In genomic region chrX:2859197-2859797, GRCh38 we compare ENCODE assay signal across 21 cellular contexts. TPM values are rescaled to one million over a fixed set of nuclear protein-coding genes. Genes with fewer than 3 reads are reported as not detected.
DNase-seq lines count a peak whose midpoint lies in the region; ATAC-seq, FAIRE-seq and TF ChIP-seq lines count a peak whose summit lies in the region.
"Had no signal": no experiment of that assay in that cellular context is flagged by ENCODE, and none has a peak within 500 bp of the region (broad histone marks: within the 10 kb centered on the region; RNA-seq: fewer than 3 reads in every experiment).

No MANE protein-coding gene starts in this region.

- BruUV-seq in HepG2 (replicated peaks; lab: Mats Ljungman, UMichigan), result no TSS peak

- H3K36me3 ChIP-seq in HEK293 (ENCODE audit: control insufficient read depth in 2 of 2, insufficient read depth in 1 of 2, low read length in 2 of 2) (peaks cover 0 to 57% of the 10 kb centered on the region in 2 experiments; a peak in 1 of 3 replicates), kidney (ENCODE audit: control insufficient read depth in 1 of 2, insufficient read depth in 2 of 2, low read length in 2 of 2) (no peaks in the 10 kb centered on the region), HepG2 (replicated peaks in 1 of 2; ENCODE audit: control insufficient read depth in 1 of 2, insufficient read depth in 2 of 2, low read length in 2 of 2) (peaks cover 0 to 24% of the 10 kb centered on the region in 2 experiments; a peak in 3 of 5 replicates)

- no peaks in the 10 kb centered on the region for H3K27me3 ChIP-seq in HepG2 (ENCODE audit: control insufficient read depth in 1 of 2, insufficient read depth in 2 of 2, low read length in 2 of 2)

- POLR2A ChIA-PET in HEK293 (lab: Yijun Ruan, JAX), result no interaction called here
- POLR2A ChIA-PET in HepG2 (lab: Yijun Ruan, JAX), result no interaction called here

- TF ChIP-seq CTCF in HEK293 (tag by site-specific recombination; IDR thresholded peaks at IDR 0.05), result no peak
- TF ChIP-seq CTCF in kidney (IDR thresholded peaks at IDR 0.05; ENCODE audit: borderline replicate concordance, extremely low read depth, insufficient read depth), result no peak
- no peak for TF ChIP-seq CTCF in HepG2 (CRISPR knock-in tag; IDR thresholded peaks at IDR 0.05)

- TF ChIP-seq RAD21 in HepG2 (CRISPR knock-in tag; IDR thresholded peaks at IDR 0.05), result no peak

- DNase-seq in kidney, result no peak
- no peak for DNase-seq in activated naive CD4-positive, alpha-beta T cell treated with anti-CD3 and anti-CD28 coated beads, Interleukin-2, amount 50 U/mL, for 16 hours
- no peak for DNase-seq in epidermal melanocyte (ENCODE audit: insufficient read length, low spot score)
- no peak for DNase-seq in HepG2 (ENCODE audit: low spot score)
- DNase-seq: C1 segment of cervical spinal cord; Calu3; CD4-positive, alpha-beta memory T cell; COR-L47; DND-41; GDM1; GM23248; H7; HCEC 1CT had no signal

- no peak for TF ChIP-seq EP300 in HepG2 (IDR thresholded peaks at IDR 0.05; ENCODE audit: low read depth in 2 of 2, low read length in 2 of 2)
- no peak for TF ChIP-seq EP300 in HepG2 (CRISPR knock-in tag; IDR thresholded peaks at IDR 0.05; ENCODE audit: borderline replicate concordance)

- H3K9me3 ChIP-seq in HEK293 (ENCODE audit: control insufficient read depth, insufficient read depth, low read depth, low read length) (no peaks in the 10 kb centered on the region), kidney (ENCODE audit: control insufficient read depth in 1 of 2, low read length in 2 of 2) (no peaks in the 10 kb centered on the region), HepG2 (ENCODE audit: low read length) (no peaks in the 10 kb centered on the region)

- TF ChIP-seq POLR2A in HepG2 (IDR thresholded peaks at IDR 0.05; ENCODE audit: insufficient read depth in 1 of 2, low read depth in 2 of 2, low read length in 2 of 2), result no peak

- H4K20me1 ChIP-seq in HepG2 (ENCODE audit: insufficient read depth, low read length), result no peaks in the 10 kb centered on the region

- H3K27ac ChIP-seq in HEK293 (ENCODE audit: extremely low read depth, low read depth, low read length), result no peak overlapping the region
- no peak overlapping the region for H3K27ac ChIP-seq in kidney (ENCODE audit: low read depth in 2 of 2, low read length in 2 of 2)
- H3K27ac ChIP-seq in HepG2 (ENCODE audit: extremely low read length, insufficient read depth, low read length), result no peak overlapping the region
- H3K27ac ChIP-seq: 22Rv1, GM23248 had no signal

- H3K9ac ChIP-seq in kidney (ENCODE audit: low read length in 2 of 2), result no peak overlapping the region
- no peak overlapping the region for H3K9ac ChIP-seq in HepG2 (ENCODE audit: insufficient read depth, low read depth, low read length)
- H3K9ac ChIP-seq: GM23248 had no signal

- CTCF ChIA-PET in HEK293 (lab: Yijun Ruan, JAX) (no interaction called here), HepG2 (lab: Yijun Ruan, JAX; ENCODE audit: low intra/inter-chr PET ratio, low total read pairs) (no interaction called here)

- ATAC-seq in activated CD4-positive, CD25-positive, alpha-beta regulatory T cell treated with anti-CD3 and anti-CD28 coated beads, Interleukin-2, amount 50 U/mL, for 24 hours, result no peak
- ATAC-seq in HepG2, result no peak
- ATAC-seq: GM12878 had no signal

- H3K79me2 ChIP-seq in HepG2 (ENCODE audit: insufficient read depth, low read length), result no peaks in the 10 kb centered on the region

- no peak overlapping the region for H3K4me3 ChIP-seq in HEK293 (ENCODE audit: low read depth, low read length)
- H3K4me3 ChIP-seq in kidney (ENCODE audit: low read length in 2 of 2), result no peak overlapping the region
- no peak overlapping the region for H3K4me3 ChIP-seq in HepG2 (replicated peaks in 1 of 3; ENCODE audit: insufficient read depth in 1 of 3, low read depth in 2 of 3, low read length in 3 of 3)
- H3K4me3 ChIP-seq: GM12878, GM23248 had no signal

- 40% methylated on average over 1 of the region's 1 CpG for WGBS in HepG2 (ENCODE audit: low lambda C conversion rate)

- intact Hi-C loops in kidney (cut with DNase I), result no loop called here
- intact Hi-C loops in HepG2 (cut with micrococcal nuclease; ENCODE audit: unreplicated experiment), result no loop called here

- H2AFZ ChIP-seq in HepG2 (ENCODE audit: low read length), result no peak overlapping the region
- H2AFZ ChIP-seq: GM23248 had no signal

- peak; percentile 39 for FAIRE-seq in A204.1 (lab: Jason Lieb, UNC)
- FAIRE-seq in colon (lab: Jason Lieb, UNC), result peak; percentile 94
- FAIRE-seq in kidney (lab: Jason Lieb, UNC), result peak; percentile 91
- FAIRE-seq in HepG2 (lab: Jason Lieb, UNC), result no peak
- FAIRE-seq: GM12878, GM19239, H1 had no signal

- no peak overlapping the region for H3K4me2 ChIP-seq in HepG2 (ENCODE audit: low read depth, low read length)

- H3K4me1 ChIP-seq in HEK293 (ENCODE audit: control insufficient read depth, insufficient read depth, low read length), result no peaks in the 10 kb centered on the region
- no peaks in the 10 kb centered on the region for H3K4me1 ChIP-seq in kidney (ENCODE audit: control insufficient read depth in 1 of 2, insufficient read depth in 1 of 2, low read depth in 1 of 2, low read length in 2 of 2)
- peaks cover 19% of the 10 kb centered on the region for H3K4me1 ChIP-seq in HepG2 (ENCODE audit: insufficient read depth, low read length)

- in situ Hi-C loops in HepG2 (cut with HindIII; ENCODE audit: extremely low pct_ligation_motif_present, low pct_unique_long_range_greater_than_20kb), result no loop called here

TF ChIP-seq in HEK293, 187 proteins besides CTCF, POLR2A, EP300 and RAD21:
- 0 out of 2 replicates have a peak, but pooled peaks have one; percentile 20 for TF ChIP-seq ATF2 (tag by site-specific recombination; IDR thresholded peaks at IDR 0.05; ENCODE audit: low read depth)
- no peak for TF ChIP-seq ZNF433 (tag by site-specific recombination; IDR thresholded peaks at IDR 0.05; ENCODE audit: low read depth)

TF ChIP-seq in HepG2, 621 proteins besides CTCF, POLR2A, EP300 and RAD21:
- TF ChIP-seq ZSCAN25 (CRISPR knock-in tag; IDR thresholded peaks at IDR 0.05) (no peak), RXRB (CRISPR knock-in tag; IDR thresholded peaks at IDR 0.05; ENCODE audit: borderline replicate concordance) (no peak), ZSCAN30 (CRISPR knock-in tag; IDR thresholded peaks at IDR 0.05) (no peak), MBNL3 (CRISPR knock-in tag; conservative IDR thresholded peaks at IDR 0.05) (no peak), HNRNPK (IDR thresholded peaks at IDR 0.05; ENCODE audit: low read depth, low read length, poor library complexity, severe bottlenecking) (no peak), MEF2D (CRISPR knock-in tag; IDR thresholded peaks at IDR 0.05) (no peak), HDAC2 (CRISPR knock-in tag; IDR thresholded peaks at IDR 0.05) (no peak)
- TF ChIP-seq, protein P1, sequence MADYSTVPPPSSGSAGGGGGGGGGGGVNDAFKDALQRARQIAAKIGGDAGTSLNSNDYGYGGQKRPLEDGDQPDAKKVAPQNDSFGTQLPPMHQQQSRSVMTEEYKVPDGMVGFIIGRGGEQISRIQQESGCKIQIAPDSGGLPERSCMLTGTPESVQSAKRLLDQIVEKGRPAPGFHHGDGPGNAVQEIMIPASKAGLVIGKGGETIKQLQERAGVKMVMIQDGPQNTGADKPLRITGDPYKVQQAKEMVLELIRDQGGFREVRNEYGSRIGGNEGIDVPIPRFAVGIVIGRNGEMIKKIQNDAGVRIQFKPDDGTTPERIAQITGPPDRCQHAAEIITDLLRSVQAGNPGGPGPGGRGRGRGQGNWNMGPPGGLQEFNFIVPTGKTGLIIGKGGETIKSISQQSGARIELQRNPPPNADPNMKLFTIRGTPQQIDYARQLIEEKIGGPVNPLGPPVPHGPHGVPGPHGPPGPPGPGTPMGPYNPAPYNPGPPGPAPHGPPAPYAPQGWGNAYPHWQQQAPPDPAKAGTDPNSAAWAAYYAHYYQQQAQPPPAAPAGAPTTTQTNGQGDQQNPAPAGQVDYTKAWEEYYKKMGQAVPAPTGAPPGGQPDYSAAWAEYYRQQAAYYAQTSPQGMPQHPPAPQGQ (CRISPR knock-in tag; IDR thresholded peaks at IDR 0.05; ENCODE audit: borderline replicate concordance), result no peak

RNA-seq across cellular contexts. Expression of gene GYG2, which starts 30.6 kb away (rescaled TPM):
- total RNA-seq in kidney (2.2 TPM), HepG2 (2016; rRNA removed; fragmentation: Illumina TruSeq; extraction: Trizol) (24.3 and 31.7 TPM in 2 replicates)
- polyA plus RNA-seq in kidney (ENCODE audit: insufficient read depth, low read depth, low replicate concordance) (2.9 TPM), HepG2 (2011; rRNA removed) (19.8 and 20.0 TPM in 2 replicates)
- 6.7 and 8.4 TPM in 2 replicates for total RNA-seq in HepG2 (2016; cell fraction: cytosol; rRNA removed; fragmentation: Illumina TruSeq; extraction: Trizol; ENCODE audit: low read depth)
- 22.5 and 30.3 TPM in 2 replicates for total RNA-seq in HepG2 (2016; cell fraction: insoluble cytoplasmic fraction; rRNA removed; fragmentation: Illumina TruSeq; extraction: Trizol)
- total RNA-seq in HepG2 (2016; cell fraction: membrane; rRNA removed; fragmentation: Illumina TruSeq; extraction: Trizol), result 22.4 and 23.0 TPM in 2 replicates
- total RNA-seq in HepG2 (2016; cell fraction: nucleus; rRNA removed; fragmentation: Illumina TruSeq; extraction: Trizol), result 16.0 and 17.3 TPM in 2 replicates
- polyA plus RNA-seq in HepG2 (2011; cell fraction: cytosol; rRNA removed), result 16.9 and 19.2 TPM in 2 replicates
- 14.1 and 16.8 TPM in 2 replicates for polyA plus RNA-seq in HepG2 (2011; cell fraction: nucleus; rRNA removed)
- polyA plus RNA-seq in HepG2 (2012), result 11.2 and 14.3 TPM in 2 replicates
- polyA plus RNA-seq in HepG2 (2016; cell fraction: cytosol; fragmentation: Illumina TruSeq; extraction: Trizol; ENCODE audit: low read depth), result 6.2 and 7.5 TPM in 2 replicates
- polyA plus RNA-seq in HepG2 (2016; cell fraction: insoluble cytoplasmic fraction; fragmentation: Illumina TruSeq; extraction: Trizol; ENCODE audit: low read depth), result 37.0 and 37.2 TPM in 2 replicates
- polyA plus RNA-seq in HepG2 (2016; cell fraction: membrane; fragmentation: Illumina TruSeq; extraction: Trizol; ENCODE audit: low read depth), result 16.2 and 16.5 TPM in 2 replicates
- 34.6 and 35.1 TPM in 2 replicates for polyA plus RNA-seq in HepG2 (2016; cell fraction: nucleus; fragmentation: Illumina TruSeq; extraction: Trizol; ENCODE audit: insufficient read depth, low read depth)
- 64.2 TPM in 1 of 2 replicates, not detected in the other for polyA minus RNA-seq in HepG2 (2011; rRNA and poly(A)+ RNA removed; ENCODE audit: low replicate concordance)
- 19.9 and 20.0 TPM in 2 replicates for polyA minus RNA-seq in HepG2 (2011; cell fraction: cytosol; rRNA and poly(A)+ RNA removed)
- polyA minus RNA-seq in HepG2 (2011; cell fraction: nucleus; rRNA and poly(A)+ RNA removed), result 8.0 and 12.1 TPM in 2 replicates
- total RNA-seq: CD4-positive, alpha-beta memory T cell; GM12878 had no signal
- polyA plus RNA-seq: CD4-positive, alpha-beta memory T cell had no signal
